In genomic region chr2:18927525-18928232, GRCh38 we compare ENCODE assay signal across 23 cellular contexts.
DNase-seq lines count a peak whose midpoint lies in the region; ATAC-seq and TF ChIP-seq lines count a peak whose summit lies in the region.
"Had no signal": no experiment of that assay in that cellular context is flagged by ENCODE, and none has a peak within 500 bp of the region (broad histone marks: within the 10 kb centered on the region; RNA-seq: fewer than 3 reads in every experiment).

No MANE protein-coding gene starts in this region.

- TF ChIP-seq POLR2A in gastroesophageal sphincter (IDR thresholded peaks at IDR 0.05) (no peak), right lobe of liver (IDR thresholded peaks at IDR 0.05) (no peak)

- H3K4me1 ChIP-seq in gastroesophageal sphincter (peaks cover 5 to 57% (median 7%) of the 10 kb centered on the region in 3 donors), right lobe of liver (peaks cover 0 to 20% (median 8%) of the 10 kb centered on the region in 4 donors), aorta (ENCODE audit: control insufficient read depth in 1 of 2, insufficient read depth in 2 of 2, low read length in 2 of 2) (no peaks in the 10 kb centered on the region)
- H3K4me1 ChIP-seq: body of pancreas had no signal

- in situ Hi-C loops in G401 (cut with HindIII; ENCODE audit: low sequenced_read_pairs): no loop called here

- TF ChIP-seq EP300 in gastroesophageal sphincter (IDR thresholded peaks at IDR 0.05): no peak

- intact Hi-C loops in right lobe of liver (cut with DNase I) (no loop called here), aorta (cut with DNase I) (no loop called here)

- TF ChIP-seq CTCF in gastroesophageal sphincter (IDR thresholded peaks at IDR 0.05) (no peak), right lobe of liver (IDR thresholded peaks at IDR 0.05) (no peak)

- H3K4me3 ChIP-seq in gastroesophageal sphincter (no peak overlapping the region), right lobe of liver (no peak overlapping the region), aorta (ENCODE audit: low read length in 2 of 2) (no peak overlapping the region)
- H3K4me3 ChIP-seq: body of pancreas had no signal

- H3K27me3 ChIP-seq in gastroesophageal sphincter: no peaks in the 10 kb centered on the region
- H3K27me3 ChIP-seq in right lobe of liver: no peaks in the 10 kb centered on the region
- H3K27me3 ChIP-seq in aorta (ENCODE audit: control insufficient read depth in 1 of 2, insufficient read depth in 2 of 2, low read length in 1 of 2): no peaks in the 10 kb centered on the region
- H3K27me3 ChIP-seq: body of pancreas had no signal

- peak overlapping the region; percentile 39 to 59 (median 47) for H3K27ac ChIP-seq in gastroesophageal sphincter
- H3K27ac ChIP-seq in right lobe of liver: peak overlapping the region in 1 of 3 donors; percentile 45
- H3K27ac ChIP-seq in aorta (ENCODE audit: low read depth in 1 of 2, low read length in 2 of 2): peak overlapping the region; percentile 40 to 93
- H3K27ac ChIP-seq: 22Rv1, body of pancreas, KMS-11, RWPE1 had no signal

- H3K36me3 ChIP-seq in gastroesophageal sphincter: no peaks in the 10 kb centered on the region
- H3K36me3 ChIP-seq in right lobe of liver: no peaks in the 10 kb centered on the region
- no peaks in the 10 kb centered on the region for H3K36me3 ChIP-seq in aorta (ENCODE audit: control insufficient read depth in 1 of 2, insufficient read depth in 2 of 2, low read length in 1 of 2)

- H3K9me3 ChIP-seq in gastroesophageal sphincter (no peaks in the 10 kb centered on the region), right lobe of liver (no peaks in the 10 kb centered on the region), aorta (ENCODE audit: control insufficient read depth, low read length) (no peaks in the 10 kb centered on the region)
- H3K9me3 ChIP-seq: body of pancreas had no signal

- ATAC-seq in gastroesophageal sphincter (peak; percentile 36), right lobe of liver (peak; percentile 91 to 95 (median 92)), aorta (ENCODE audit: low FRiP score) (peak; percentile 82)
- ATAC-seq: activated T-cell treated with anti-CD3 and anti-CD28 coated beads, Interleukin-2, amount 50 U/mL, for 4 hours; body of pancreas; left colon; naive thymus-derived CD8-positive, alpha-beta T cell had no signal

- peak; percentile 16 for DNase-seq in DMS53 (lab: John Stamatoyannopoulos, UW)
- DNase-seq in DMS53 treated with DMSO at 0.1 percent for 48 hours (lab: John Stamatoyannopoulos, UW; ENCODE audit: unreplicated experiment): no peak
- DNase-seq in right lobe of liver: peak in 1 of 3 donors; percentile 68
- DNase-seq in aorta: no peak
- DNase-seq in NCI-H2107 treated with DMSO at 0.1 percent for 48 hours (lab: John Stamatoyannopoulos, UW; ENCODE audit: unreplicated experiment): no peak
- DNase-seq in effector CD8-positive, alpha-beta T cell (lab: John Stamatoyannopoulos, UW): no peak
- no peak for DNase-seq in G401 (ENCODE audit: low spot score)
- DNase-seq: activated CD4-positive, alpha-beta T cell treated with anti-CD3 and anti-CD28 coated beads for 48 hours; activated gamma-delta T cell treated with Interleukin-2 at 50 U/mL for 16 hours; activated T-cell treated with anti-CD3 and anti-CD28 coated beads, Interleukin-2, amount 50 U/mL, for 4 hours; body of pancreas; foreskin fibroblast; left colon; naive thymus-derived CD8-positive, alpha-beta T cell; NCI-H1417 treated with DMSO at 0.1 percent for 48 hours; NCI-H2081 treated with DMSO at 0.1 percent for 48 hours; NCI-H446 treated with DMSO at 0.1 percent for 48 hours; stimulated activated CD4-positive, alpha-beta T cell treated with anti-CD3 and anti-CD28 coated beads, Interleukin-12 subunit alpha, Interleukin-12 subunit beta, amount 100 ng/mL, for 4 hours; stimulated activated CD4-positive, alpha-beta T cell treated with anti-CD3 and anti-CD28 coated beads, Interleukin-4, amount 100 ng/mL, for 1 hour had no signal

- 60 to 76% methylated on average over 2 to 3 of the region's 3 CpGs for WGBS in gastroesophageal sphincter (ENCODE audit: low coverage in 1 of 2), 2 donors
- whole genome bisulfite sequencing in right lobe of liver (ENCODE audit: insufficient coverage, low coverage, low lambda C conversion rate, missing lambda C conversion rate): 67% methylated on average over 3 of the region's 3 CpGs
- 44 to 47% methylated on average over 3 of the region's 3 CpGs for WGBS in aorta, 2 donors

Comparison
In these comparisons a context has a peak if more than half of its experiments do, and no peak if none do; other contexts are left out.
1. ATAC-seq: peak in every context shown above with its lines; median percentile 92 in right lobe of liver; 82 in aorta; 36 in gastroesophageal sphincter.